Comparison of ENCODE assay signal across 11 cellular contexts in genomic region chr5:138938526-138938925, GRCh38.
"Had no signal": no experiment of that assay in that cellular context is flagged by ENCODE, and none has a peak within 500 bp of the region (broad histone marks: within the 10 kb centered on the region; RNA-seq: fewer than 3 reads in every experiment).

No MANE protein-coding gene starts in this region.

- H3K27me3 Mint-ChIP-seq: activated naive CD8-positive, alpha-beta T cell treated with anti-CD3 and anti-CD28 coated beads, Interleukin-2, amount 50 U/mL, for 24 hours; naive thymus-derived CD4-positive, alpha-beta T cell; stimulated activated naive CD8-positive, alpha-beta T cell treated with anti-CD3 and anti-CD28 coated beads, Interleukin-15, amount 100 ng/mL, for 72 hours had no signal

- ATAC-seq: gastroesophageal sphincter; naive thymus-derived CD4-positive, alpha-beta T cell; stimulated activated naive CD8-positive, alpha-beta T cell treated with anti-CD3 and anti-CD28 coated beads, Interleukin-15, amount 100 ng/mL, for 72 hours had no signal

- H3K27ac Mint-ChIP-seq: activated naive CD8-positive, alpha-beta T cell treated with anti-CD3 and anti-CD28 coated beads, Interleukin-2, amount 50 U/mL, for 24 hours had no signal

- DNase-seq: activated CD4-positive, alpha-beta T cell treated with anti-CD3 and anti-CD28 coated beads, Interleukin-2, amount 50 U/mL, for 48 hours; activated CD4-positive, CD25-positive, alpha-beta regulatory T cell treated with anti-CD3 and anti-CD28 coated beads, Interleukin-2, amount 50 U/mL, for 72 hours; activated naive CD4-positive, alpha-beta T cell; activated naive CD8-positive, alpha-beta T cell treated with anti-CD3 and anti-CD28 coated beads, Interleukin-2, amount 50 U/mL, for 24 hours; naive thymus-derived CD4-positive, alpha-beta T cell; stimulated activated CD4-positive, alpha-beta T cell treated with anti-CD3 and anti-CD28 coated beads, Interleukin-4, amount 100 ng/mL, for 1 hour; stimulated activated CD8-positive, alpha-beta memory T cell treated with anti-CD3 and anti-CD28 coated beads, Interleukin-4, amount 100 ng/mL, for 48 hours; stimulated activated naive CD8-positive, alpha-beta T cell treated with anti-CD3 and anti-CD28 coated beads, Interleukin-15, amount 100 ng/mL, for 72 hours; testis had no signal

- H3K9me3 Mint-ChIP-seq: activated naive CD8-positive, alpha-beta T cell treated with anti-CD3 and anti-CD28 coated beads, Interleukin-2, amount 50 U/mL, for 24 hours had no signal

- H3K4me1 ChIP-seq: ascending aorta had no signal

- H3K4me3 Mint-ChIP-seq: activated naive CD8-positive, alpha-beta T cell treated with anti-CD3 and anti-CD28 coated beads, Interleukin-2, amount 50 U/mL, for 24 hours; naive thymus-derived CD4-positive, alpha-beta T cell; stimulated activated naive CD8-positive, alpha-beta T cell treated with anti-CD3 and anti-CD28 coated beads, Interleukin-15, amount 100 ng/mL, for 72 hours had no signal

- H3K4me3 ChIP-seq: ascending aorta, gastroesophageal sphincter, testis had no signal

- H3K27ac ChIP-seq: ascending aorta, gastroesophageal sphincter, testis had no signal

- H3K27me3 ChIP-seq: ascending aorta, gastroesophageal sphincter, testis had no signal
